In the genomic region with DNA sequence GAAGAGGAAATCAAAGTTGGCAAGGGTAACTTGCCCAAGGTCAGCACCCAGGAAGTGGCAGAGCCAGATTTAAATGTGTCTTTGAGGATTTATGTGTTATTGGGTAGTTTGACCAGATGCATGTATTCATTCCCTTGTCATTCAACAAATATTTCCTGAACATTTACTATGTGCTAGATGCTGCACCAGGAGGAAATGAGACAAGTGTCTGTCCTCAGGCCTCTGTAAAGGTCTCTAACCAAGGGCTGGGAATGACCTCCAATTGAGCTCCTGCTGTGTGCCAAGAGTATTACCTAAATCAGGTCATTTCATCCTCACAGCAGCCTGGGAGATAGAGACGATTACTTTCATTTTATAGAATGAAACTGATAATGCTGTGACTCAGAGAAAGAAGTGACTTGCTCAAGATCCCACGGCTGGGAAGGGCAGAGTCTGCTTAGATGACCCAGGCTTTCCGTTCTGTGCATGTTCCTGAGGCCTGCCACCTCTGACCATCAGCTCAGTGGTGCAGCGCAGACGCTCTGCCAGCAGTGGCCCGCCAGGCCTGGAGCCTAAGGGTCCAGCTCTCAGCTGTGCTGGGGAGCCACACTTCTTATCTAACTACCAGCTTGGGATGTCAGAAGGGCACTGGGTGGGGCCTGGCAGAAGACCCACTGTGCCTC, we compare ENCODE assay signal across 1 cellular context.
TF ChIP-seq lines count a peak whose summit lies in the region.

No MANE protein-coding gene starts in this region.

TF ChIP-seq in GM12878, 131 proteins besides CTCF, POLR2A, EP300 and RAD21 (continued from another document):
- TF ChIP-seq ZBTB11 (CRISPR knock-in tag; IDR thresholded peaks at IDR 0.05) (no peak), RELA (IDR thresholded peaks at IDR 0.05; ENCODE audit: borderline replicate concordance, partially characterized antibody) (no peak), TCF7 (IDR thresholded peaks at IDR 0.05; ENCODE audit: borderline replicate concordance) (no peak), SRF (IDR thresholded peaks at IDR 0.05; ENCODE audit: low read depth in 2 of 2, low read length in 2 of 2) (no peak), CHD2 (IDR thresholded peaks at IDR 0.05; ENCODE audit: borderline replicate concordance, low read depth, low read length) (no peak), BRCA1 (IDR thresholded peaks at IDR 0.05; ENCODE audit: low read depth, low read length) (no peak), HCFC1 (IDR thresholded peaks at IDR 0.05; ENCODE audit: low read length) (no peak), SMAD5 (IDR thresholded peaks at IDR 0.05; ENCODE audit: low read depth) (no peak), NFYA (IDR thresholded peaks at IDR 0.05; ENCODE audit: borderline replicate concordance, low read depth, low read length) (no peak), JUND (IDR thresholded peaks at IDR 0.05; ENCODE audit: low read depth, low read length) (no peak)
